ENCODE assay signal across 25 cellular contexts in genomic region chr20:57601211-57601570, GRCh38. TPM values are rescaled to one million over a fixed set of nuclear protein-coding genes. Genes with fewer than 3 reads are reported as not detected.
"Had no signal": no experiment of that assay in that cellular context is flagged by ENCODE, and none has a peak within 500 bp of the region (broad histone marks: within the 10 kb centered on the region; RNA-seq: fewer than 3 reads in every experiment).

No MANE protein-coding gene starts in this region.

- H3K9me3 ChIP-seq: esophagus squamous epithelium, heart left ventricle, pancreas, psoas muscle, right atrium auricular region, suprapubic skin, tibial nerve had no signal

- H3K9me3 Mint-ChIP-seq: activated naive CD4-positive, alpha-beta T cell treated with anti-CD3 and anti-CD28 coated beads, Interleukin-2, amount 50 U/mL, for 72 hours; nephron; stimulated activated naive CD8-positive, alpha-beta T cell treated with anti-CD3 and anti-CD28 coated beads, Interleukin-15, Interleukin-2, amounts not matched to agents 100 ng/mL and 50 ng/mL, for 24 hours; T-cell had no signal

- H3K4me3 Mint-ChIP-seq: nephron; stimulated activated naive CD8-positive, alpha-beta T cell treated with anti-CD3 and anti-CD28 coated beads, Interleukin-15, Interleukin-2, amounts not matched to agents 100 ng/mL and 50 ng/mL, for 24 hours; T-cell had no signal

- H3K4me3 ChIP-seq: esophagus squamous epithelium, heart left ventricle, pancreas, psoas muscle, right atrium auricular region, suprapubic skin, tibial nerve had no signal

- H3K27ac ChIP-seq: brain microvascular endothelial cell, esophagus squamous epithelium, heart left ventricle, pancreas, psoas muscle, right atrium auricular region, suprapubic skin, tibial nerve, WERI-Rb-1 had no signal

- H3K36me3 ChIP-seq: brain microvascular endothelial cell, esophagus squamous epithelium, heart left ventricle, pancreas, right atrium auricular region, suprapubic skin, tibial nerve, WERI-Rb-1 had no signal

- H3K27me3 Mint-ChIP-seq: stimulated activated naive CD8-positive, alpha-beta T cell treated with anti-CD3 and anti-CD28 coated beads, Interleukin-15, Interleukin-2, amounts not matched to agents 100 ng/mL and 50 ng/mL, for 24 hours had no signal

- H3K27me3 ChIP-seq: brain microvascular endothelial cell, pancreas, right atrium auricular region, suprapubic skin, tibial nerve had no signal

- H3K36me3 Mint-ChIP-seq: activated naive CD4-positive, alpha-beta T cell treated with anti-CD3 and anti-CD28 coated beads, Interleukin-2, amount 50 U/mL, for 72 hours had no signal

- DNase-seq: activated CD4-positive, alpha-beta T cell treated with anti-CD3 and anti-CD28 coated beads, Interleukin-2, amount 50 U/mL, for 4 hours; activated CD4-positive, CD25-positive, alpha-beta regulatory T cell treated with anti-CD3 and anti-CD28 coated beads, Interleukin-2, amount 50 U/mL, for 72 hours; caudate nucleus; effector memory CD4-positive, alpha-beta T cell; esophagus squamous epithelium; heart left ventricle; left colon; mesenchymal stem cell; stimulated activated CD4-positive, alpha-beta T cell treated with anti-CD3 and anti-CD28 coated beads, Interleukin-4, amount 100 ng/mL, for 4 hours; T-cell; WERI-Rb-1 had no signal

- H3K27ac Mint-ChIP-seq: stimulated activated naive CD8-positive, alpha-beta T cell treated with anti-CD3 and anti-CD28 coated beads, Interleukin-15, Interleukin-2, amounts not matched to agents 100 ng/mL and 50 ng/mL, for 24 hours; T-cell had no signal

- H3K4me1 ChIP-seq: pancreas, psoas muscle had no signal

- ATAC-seq: heart left ventricle, left colon, pancreas, psoas muscle, T-cell had no signal

RNA-seq across cellular contexts. Expression of gene ZBP1, which starts 19.0 kb away (rescaled TPM):
- total RNA-seq: dermis microvascular lymphatic vessel endothelial cell, right atrium auricular region, urinary bladder had no signal

RNA-seq across cellular contexts. Expression of gene PCK1, which starts 40.3 kb away (rescaled TPM):
- total RNA-seq: activated CD8-positive, alpha-beta memory T cell treated with anti-CD3 and anti-CD28 coated beads for 36 hours; activated naive CD4-positive, alpha-beta T cell treated with anti-CD3 and anti-CD28 coated beads, Interleukin-2, amount 50 U/mL, for 72 hours; dermis microvascular lymphatic vessel endothelial cell; mononuclear cell; myocyte had no signal
